ENCODE assay signal across 11 cellular contexts in genomic region chr14:60051690-60052324, GRCh38. TPM values are rescaled to one million over a fixed set of nuclear protein-coding genes. Genes with fewer than 3 reads are reported as not detected.
DNase-seq lines count a peak whose midpoint lies in the region; ATAC-seq and TF ChIP-seq lines count a peak whose summit lies in the region.
"Had no signal": no experiment of that assay in that cellular context is flagged by ENCODE, and none has a peak within 500 bp of the region (broad histone marks: within the 10 kb centered on the region; RNA-seq: fewer than 3 reads in every experiment).

No MANE protein-coding gene starts in this region.

- CTCF ChIA-PET in activated CD8-positive, alpha-beta T cell treated with anti-CD3 and anti-CD28 coated beads, Interleukin-2, amount 10 ng/mL, durations not matched to agents 7 days and 5 days (lab: Charles Lee) = interaction anchor here (1.9 kb wide), 1 partner anchor 132 kb away, joined by 5 read pairs; no protein-coding TSS in a partner anchor
- CTCF ChIA-PET in Calu3 (lab: Charles Lee) = no interaction called here

- DNase-seq in AG09309 (ENCODE audit: low read depth) (peak; percentile 10), GM03348 (ENCODE audit: low spot score) (peak; percentile 39), fibroblast of the conjunctiva (ENCODE audit: low read depth) (peak; percentile 13), NCI-H1092 treated with DMSO at 0.1 percent for 48 hours (lab: John Stamatoyannopoulos, UW) (no peak), Calu3 (no peak), SW480 (ENCODE audit: low spot score) (no peak)
- DNase-seq in activated CD8-positive, alpha-beta T cell treated with anti-CD3 and anti-CD28 coated beads, Interleukin-2, amount 10 ng/mL, durations not matched to agents 7 days and 5 days = peak; percentile 23
- DNase-seq: NCI-H1694, SW 1271, transverse colon had no signal

- BruUV-seq in Calu3 (replicated peaks; lab: Mats Ljungman, UMichigan) = no TSS peak

- intact Hi-C loops in Calu3 (cut with micrococcal nuclease; ENCODE audit: unreplicated experiment) = no loop called here

- peak; percentile 51 for ATAC-seq in activated CD8-positive, alpha-beta T cell treated with anti-CD3 and anti-CD28 coated beads, Interleukin-2, amount 10 ng/mL, durations not matched to agents 7 days and 5 days
- no peak for ATAC-seq in GM18520 (IDR thresholded peaks at IDR 0.05; ENCODE audit: unreplicated experiment)

- POLR2A ChIA-PET in activated CD8-positive, alpha-beta T cell treated with anti-CD3 and anti-CD28 coated beads, Interleukin-2, amount 10 ng/mL, durations not matched to agents 7 days and 5 days (lab: Charles Lee) = no interaction called here

- peaks cover 17% of the 10 kb centered on the region for H3K4me1 Mint-ChIP-seq in activated CD8-positive, alpha-beta T cell treated with anti-CD3 and anti-CD28 coated beads, Interleukin-2, amount 10 ng/mL, durations not matched to agents 7 days and 5 days (ENCODE audit: low read depth)
- no peaks in the 10 kb centered on the region for H3K4me1 Mint-ChIP-seq in Calu3 (ENCODE audit: low read depth, unreplicated experiment)

- H3K36me3 Mint-ChIP-seq in activated CD8-positive, alpha-beta T cell treated with anti-CD3 and anti-CD28 coated beads, Interleukin-2, amount 10 ng/mL, durations not matched to agents 7 days and 5 days (ENCODE audit: low read depth) = no peaks in the 10 kb centered on the region
- H3K36me3 Mint-ChIP-seq in Calu3 (ENCODE audit: insufficient read depth, unreplicated experiment) = no peaks in the 10 kb centered on the region

- TF ChIP-seq CTCF in AG09309 (IDR thresholded peaks at IDR 0.05; ENCODE audit: control insufficient read depth, insufficient read depth, low read depth, low read length, missing control alignments) = no peak
- TF ChIP-seq CTCF in Calu3 (IDR thresholded peaks at IDR 0.05; ENCODE audit: unreplicated experiment) = no peak

- no peak overlapping the region for H3K4me3 Mint-ChIP-seq in activated CD8-positive, alpha-beta T cell treated with anti-CD3 and anti-CD28 coated beads, Interleukin-2, amount 10 ng/mL, durations not matched to agents 7 days and 5 days
- no peak overlapping the region for H3K4me3 Mint-ChIP-seq in Calu3 (ENCODE audit: low read depth, unreplicated experiment)

- H3K9me3 Mint-ChIP-seq in activated CD8-positive, alpha-beta T cell treated with anti-CD3 and anti-CD28 coated beads, Interleukin-2, amount 10 ng/mL, durations not matched to agents 7 days and 5 days (ENCODE audit: insufficient read depth) = no peaks in the 10 kb centered on the region
- H3K9me3 Mint-ChIP-seq in Calu3 (ENCODE audit: low read depth, unreplicated experiment) = no peaks in the 10 kb centered on the region

- no peak overlapping the region; the same call in 1 of the 2 replicates for H3K4me3 ChIP-seq in AG09309 (ENCODE audit: control insufficient read depth, low read depth, low read length)
- H3K4me3 ChIP-seq: transverse colon had no signal

- peak overlapping the region; percentile 50 for H3K27ac Mint-ChIP-seq in activated CD8-positive, alpha-beta T cell treated with anti-CD3 and anti-CD28 coated beads, Interleukin-2, amount 10 ng/mL, durations not matched to agents 7 days and 5 days
- H3K27ac Mint-ChIP-seq in Calu3 (ENCODE audit: unreplicated experiment) = no peak overlapping the region

- no peaks in the 10 kb centered on the region for H3K27me3 Mint-ChIP-seq in activated CD8-positive, alpha-beta T cell treated with anti-CD3 and anti-CD28 coated beads, Interleukin-2, amount 10 ng/mL, durations not matched to agents 7 days and 5 days (ENCODE audit: low read depth)
- no peaks in the 10 kb centered on the region for H3K27me3 Mint-ChIP-seq in Calu3 (ENCODE audit: unreplicated experiment)

RNA-seq across cellular contexts. Expression of gene PCNX4, which starts 39.9 kb away (rescaled TPM):
- total RNA-seq in activated CD8-positive, alpha-beta T cell treated with anti-CD3 and anti-CD28 coated beads, Interleukin-2, amount 10 ng/mL, durations not matched to agents 7 days and 5 days = 10 to 100 TPM; 35.4 to 36.6 TPM
- total RNA-seq in Calu3 (2022) = 40.1 and 41.1 TPM in 2 replicates

Comparison
In these comparisons a context has a peak if more than half of its experiments do, and no peak if none do; other contexts are left out.
1. DNase-seq: peak in AG09309 (single experiment), GM03348 (single experiment), activated CD8-positive, alpha-beta T cell treated with anti-CD3 and anti-CD28 coated beads, Interleukin-2, amount 10 ng/mL, durations not matched to agents 7 days and 5 days (single experiment) and fibroblast of the conjunctiva (single experiment); none in NCI-H1092 treated with DMSO at 0.1 percent for 48 hours (single experiment), Calu3 (single experiment) and SW480 (single experiment).